ENCODE assay signal across 8 cellular contexts in the genomic region with DNA sequence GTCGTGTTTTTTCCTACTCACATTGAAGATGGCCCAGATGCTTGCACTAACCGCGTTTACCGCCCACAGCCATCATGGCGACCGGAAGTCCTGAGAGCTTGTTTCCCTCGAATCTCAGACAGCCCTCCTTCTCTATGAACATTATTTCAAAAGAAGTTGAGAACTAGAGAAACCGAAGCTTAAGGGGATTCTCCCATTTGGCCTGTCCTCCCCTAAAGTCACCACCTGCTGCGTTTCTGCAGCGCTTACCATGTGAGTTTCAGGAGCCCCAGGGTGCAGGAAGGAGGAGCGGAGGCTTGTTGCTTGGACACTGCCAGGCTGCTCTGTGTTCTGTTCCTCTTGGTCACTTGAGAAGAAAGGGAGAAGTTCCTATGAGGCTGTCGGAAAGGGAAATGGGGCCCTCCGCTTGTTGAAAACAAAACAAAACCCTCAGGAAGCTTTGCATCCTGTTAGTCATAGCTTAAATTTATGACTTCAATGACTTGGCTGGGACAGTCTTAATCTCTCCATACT. TPM values are rescaled to one million over a fixed set of nuclear protein-coding genes. Genes with fewer than 3 reads are reported as not detected.
DNase-seq lines count a peak whose midpoint lies in the region; ATAC-seq, FAIRE-seq and TF ChIP-seq lines count a peak whose summit lies in the region.

No MANE protein-coding gene starts in this region.

- peaks cover 23% of the 10 kb centered on the region for H3K79me2 ChIP-seq in K562 (ENCODE audit: control insufficient read depth, insufficient read depth, low read length)

- no peaks in the 10 kb centered on the region for H3K9me1 ChIP-seq in K562 (ENCODE audit: control insufficient read depth, insufficient read depth, low read length)

- peak overlapping the region; percentile 93 for H3K27ac ChIP-seq in CD4-positive, alpha-beta memory T cell (ENCODE audit: low read depth, low read length)
- H3K27ac ChIP-seq in K562 (ENCODE audit: extremely low read depth, low read depth, low read length) (peak overlapping the region; percentile 54; the same call in 2 of the 3 replicates), neutrophil (peak overlapping the region; percentile 93), tibial artery (no peak overlapping the region)

- WGBS in K562 (ENCODE audit: insufficient coverage, low coverage, missing lambda C conversion rate) = 75% methylated on average over 13 of the region's 13 CpGs

- H3K9me3 Mint-ChIP-seq in CD4-positive, alpha-beta memory T cell = no peaks in the 10 kb centered on the region
- no peaks in the 10 kb centered on the region for H3K9me3 Mint-ChIP-seq in T-helper 2 cell treated with Interferon-gamma antibody and Interleukin-4, amounts not matched to agents 5 μg/mL and 100 μg/mL, for 36 hours

- BruUV-seq in K562 (replicated peaks; lab: Mats Ljungman, UMichigan) = no TSS peak

- H3K4me3 ChIP-seq in CD4-positive, alpha-beta memory T cell (ENCODE audit: low read length in 2 of 2) = peak overlapping the region; percentile 48 to 87
- H3K4me3 ChIP-seq in K562 = no peak overlapping the region
- peak overlapping the region; percentile 60 to 70 for H3K4me3 ChIP-seq in neutrophil (ENCODE audit: low read depth in 1 of 2, low read length in 1 of 2)
- peak overlapping the region; percentile 4 to 23 for H3K4me3 ChIP-seq in tibial artery

- H3K9me3 ChIP-seq in CD4-positive, alpha-beta memory T cell (ENCODE audit: control insufficient read depth in 1 of 2, low read length in 2 of 2) = no peaks in the 10 kb centered on the region
- H3K9me3 ChIP-seq in K562 (replicated peaks; ENCODE audit: control insufficient read depth, insufficient read depth, low read depth, low read length) = no peaks in the 10 kb centered on the region
- no peaks in the 10 kb centered on the region for H3K9me3 ChIP-seq in neutrophil
- H3K9me3 ChIP-seq in tibial artery = no peaks in the 10 kb centered on the region

- H2AFZ ChIP-seq in K562 (ENCODE audit: low read depth, low read length) = peak overlapping the region; percentile 49; the same call in 1 of the 2 replicates

- TF ChIP-seq CTCF in K562 (IDR thresholded peaks at IDR 0.05 in 2 of 3, conservative IDR thresholded peaks at IDR 0.05 in 1 of 3; ENCODE audit: insufficient read depth in 2 of 3, low read depth in 1 of 3, low read length in 3 of 3) (no peak), neutrophil (IDR thresholded peaks at IDR 0.05) (peak; percentile 26), tibial artery (IDR thresholded peaks at IDR 0.05) (no peak)

- ATAC-seq in HG02642 (IDR thresholded peaks at IDR 0.05; ENCODE audit: poor library complexity, unreplicated experiment) (peak; percentile 83), K562 (peak; percentile 61), HG03108 (IDR thresholded peaks at IDR 0.05; ENCODE audit: unreplicated experiment) (no peak)

- TF ChIP-seq RAD21 in K562 (CRISPR knock-in tag; conservative IDR thresholded peaks at IDR 0.05 in 1 of 2, IDR thresholded peaks at IDR 0.05 in 1 of 2) = no peak

- H3K36me3 ChIP-seq in CD4-positive, alpha-beta memory T cell (ENCODE audit: insufficient read depth, low read length) = peaks cover 9% of the 10 kb centered on the region
- H3K36me3 ChIP-seq in K562 (ENCODE audit: control insufficient read depth, insufficient read depth, low read length) (peaks cover 21% of the 10 kb centered on the region; the same call in 2 of the 3 replicates), neutrophil (peaks cover 33% of the 10 kb centered on the region), tibial artery (peaks cover 0 to 19% (median 15%) of the 10 kb centered on the region in 3 donors)

- H3K4me1 Mint-ChIP-seq in CD4-positive, alpha-beta memory T cell = peaks cover 56 to 87% (median 69%) of the 10 kb centered on the region in 4 donors
- peaks cover 59% of the 10 kb centered on the region for H3K4me1 Mint-ChIP-seq in T-helper 2 cell treated with Interferon-gamma antibody and Interleukin-4, amounts not matched to agents 5 μg/mL and 100 μg/mL, for 36 hours (ENCODE audit: low read depth)

- POLR2A ChIA-PET in CD4-positive, alpha-beta memory T cell (lab: Charles Lee; ENCODE audit: partially characterized antibody) = interaction anchor here (0.7 to 2.6 kb wide), 20 partner anchors 9 to 1628 kb away, joined by 3 to 61 read pairs (median 4); a partner anchor contains a TSS
- POLR2A ChIA-PET in K562 (lab: Yijun Ruan, JAX) = interaction anchor here (0.7 kb wide), 1 partner anchor 46 kb away, joined by 3 read pairs; no protein-coding TSS in a partner anchor

- H3K27me3 ChIP-seq in CD4-positive, alpha-beta memory T cell (ENCODE audit: insufficient read depth, low read length) = no peaks in the 10 kb centered on the region
- H3K27me3 ChIP-seq in K562 (ENCODE audit: control insufficient read depth in 2 of 2, insufficient read depth in 2 of 2, low read length in 2 of 2) (no peaks in the 10 kb centered on the region), neutrophil (no peaks in the 10 kb centered on the region), tibial artery (no peaks in the 10 kb centered on the region)

- no peaks in the 10 kb centered on the region for H4K20me1 ChIP-seq in K562 (replicated peaks; ENCODE audit: control insufficient read depth, insufficient read depth, low read length)

- DNase-seq in CD4-positive, alpha-beta memory T cell = peak; percentile 74 to 88 (median 76)
- DNase-seq in T-helper 2 cell treated with Interferon-gamma antibody and Interleukin-4, amounts not matched to agents 5 μg/mL and 100 μg/mL, for 36 hours (ENCODE audit: low spot score) = peak; percentile 80
- DNase-seq in K562 (ENCODE audit: extremely low read depth in 1 of 4, low spot score in 3 of 4) (peak in 1 of 4 experiments; percentile 37), tibial artery (peak; percentile 61 to 73), occipital lobe (lab: John Stamatoyannopoulos, UW) (no peak)

- peak overlapping the region; percentile 91 to 97 (median 94) for H3K4me3 Mint-ChIP-seq in CD4-positive, alpha-beta memory T cell
- H3K4me3 Mint-ChIP-seq in T-helper 2 cell treated with Interferon-gamma antibody and Interleukin-4, amounts not matched to agents 5 μg/mL and 100 μg/mL, for 36 hours = peak overlapping the region; percentile 98

- CTCF ChIA-PET in CD4-positive, alpha-beta memory T cell (lab: Charles Lee; ENCODE audit: partially characterized antibody) = interaction anchor here (0.6 to 2.2 kb wide), 5 partner anchors 9 to 335 kb away, joined by 3 to 16 read pairs (median 4); no protein-coding TSS in a partner anchor
- CTCF ChIA-PET in K562 (lab: Yijun Ruan, JAX; ENCODE audit: low intra/inter-chr PET ratio) = no interaction called here

- TF ChIP-seq POLR2A in K562 (conservative IDR thresholded peaks at IDR 0.05) = no peak

- intact Hi-C loops in CD4-positive, alpha-beta memory T cell (cut with micrococcal nuclease) = loop anchor here (1.0 kb wide), 1 partner anchor 11 kb away; no protein-coding TSS in a partner anchor
- intact Hi-C loops in K562 (cut with micrococcal nuclease) = no loop called here
- intact Hi-C loops in tibial artery (cut with DNase I; ENCODE audit: low total_unique reads) = loop anchor here (10.0 kb wide), 1 partner anchor 75 kb away; a partner anchor contains a TSS

- H3K27ac Mint-ChIP-seq in CD4-positive, alpha-beta memory T cell = peak overlapping the region; percentile 98 to 99 (median 98)
- H3K27ac Mint-ChIP-seq in T-helper 2 cell treated with Interferon-gamma antibody and Interleukin-4, amounts not matched to agents 5 μg/mL and 100 μg/mL, for 36 hours = peak overlapping the region; percentile 99

- no peak for FAIRE-seq in K562 (lab: Jason Lieb, UNC)

- no peak for TF ChIP-seq EP300 in K562 (IDR thresholded peaks at IDR 0.05; ENCODE audit: low read length)

- H3K4me1 ChIP-seq in CD4-positive, alpha-beta memory T cell (ENCODE audit: insufficient read depth, low read length) = peaks cover 89% of the 10 kb centered on the region
- H3K4me1 ChIP-seq in K562 (replicated peaks in 1 of 2; ENCODE audit: control insufficient read depth in 2 of 2, insufficient read depth in 2 of 2, low read length in 2 of 2) (peaks cover 17 to 28% of the 10 kb centered on the region in 2 experiments; a peak in 4 of 5 replicates), neutrophil (ENCODE audit: control insufficient read depth in 1 of 2, insufficient read depth in 1 of 2, low read depth in 1 of 2, low read length in 1 of 2) (peaks cover 83 to 89% of the 10 kb centered on the region in 2 experiments), tibial artery (peaks cover 0 to 10% (median 6%) of the 10 kb centered on the region in 4 donors)

- peak overlapping the region; percentile 9 for H3K4me2 ChIP-seq in K562 (ENCODE audit: insufficient read depth, low read length)

- H3K27me3 Mint-ChIP-seq in CD4-positive, alpha-beta memory T cell = no peaks in the 10 kb centered on the region
- H3K27me3 Mint-ChIP-seq in T-helper 2 cell treated with Interferon-gamma antibody and Interleukin-4, amounts not matched to agents 5 μg/mL and 100 μg/mL, for 36 hours (ENCODE audit: low read depth) = no peaks in the 10 kb centered on the region

- peaks cover 38 to 40% of the 10 kb centered on the region in 2 donors for H3K36me3 Mint-ChIP-seq in CD4-positive, alpha-beta memory T cell
- peaks cover 72% of the 10 kb centered on the region for H3K36me3 Mint-ChIP-seq in T-helper 2 cell treated with Interferon-gamma antibody and Interleukin-4, amounts not matched to agents 5 μg/mL and 100 μg/mL, for 36 hours (ENCODE audit: low read depth)

- no peak overlapping the region for H3K9ac ChIP-seq in K562 (ENCODE audit: insufficient read depth in 1 of 2, low read depth in 2 of 2, low read length in 2 of 2)

- in situ Hi-C loops in K562 (cut with MboI) = loop anchor here (25.0 kb wide), 1 partner anchor 1863 kb away; no protein-coding TSS in a partner anchor

RNA-seq across cellular contexts. Expression of a gene that starts 6.2 kb away (rescaled TPM):
- total RNA-seq in CD4-positive, alpha-beta memory T cell = 100 to 1,000 TPM; 310 to 316 TPM
- 10 to 100 TPM; 74.9 to 90.5 TPM for polyA plus RNA-seq in CD4-positive, alpha-beta memory T cell
- total RNA-seq in K562 (2011; cell fraction: chromatin; rRNA removed; ENCODE audit: low replicate concordance) = 58.7 and 125 TPM in 2 replicates
- total RNA-seq in K562 (2011; cell fraction: nucleolus; rRNA removed) = 30.7 and 35.2 TPM in 2 replicates
- total RNA-seq in K562 (2011; cell fraction: nucleoplasm; rRNA removed) = 52.3 and 75.5 TPM in 2 replicates
- 9.9 and 11.5 TPM in 2 replicates for total RNA-seq in K562 (2014; rRNA removed)
- total RNA-seq in K562 (2014; rRNA removed; fragmentation: Illumina TruSeq; extraction: Trizol) = 25.2 and 26.4 TPM in 2 replicates
- total RNA-seq in K562 (2015; rRNA removed; fragmentation: Illumina TruSeq; extraction: Trizol) = 22.0 and 23.8 TPM in 2 replicates
- 16.0 and 18.6 TPM in 2 replicates for total RNA-seq in K562 (2021)
- 16.0 and 20.8 TPM in 2 replicates for polyA plus RNA-seq in K562 (2011; rRNA removed)
- polyA plus RNA-seq in K562 (2011; cell fraction: cytosol; rRNA removed) = 8.3 and 10.2 TPM in 2 replicates
- polyA plus RNA-seq in K562 (2011; cell fraction: nucleus; rRNA removed) = 61.8 and 88.2 TPM in 2 replicates
- 16.8 and 17.4 TPM in 2 replicates for polyA plus RNA-seq in K562 (2012)
- 18.3 and 25.5 TPM in 2 replicates for polyA plus RNA-seq in K562 (2014; fragmentation: Illumina TruSeq; extraction: Trizol)
- polyA plus RNA-seq in K562 (2014; fragmentation: Nextera tagmentation; extraction: Ambion mirVana) = 10 to 100 TPM; 17.4 to 18.3 TPM
- polyA plus RNA-seq in K562 (2014; rRNA removed) = 20.6 and 23.1 TPM in 2 replicates
- polyA minus RNA-seq in K562 (2011; rRNA and poly(A)+ RNA removed) = 22.6 and 27.3 TPM in 2 replicates
- polyA minus RNA-seq in K562 (2011; cell fraction: cytosol; rRNA and poly(A)+ RNA removed) = 6.9 and 7.1 TPM in 2 replicates
- polyA minus RNA-seq in K562 (2011; cell fraction: nucleus; rRNA and poly(A)+ RNA removed) = 27.2 and 38.7 TPM in 2 replicates
- total RNA-seq in occipital lobe = 21.7 TPM

RNA-seq across cellular contexts. Expression of a gene that starts 20.3 kb away (rescaled TPM):
- under 1 TPM in 1 of 2 experiments, not detected in 1; 0.36 TPM for total RNA-seq in CD4-positive, alpha-beta memory T cell
- polyA plus RNA-seq in CD4-positive, alpha-beta memory T cell = not detected
- not detected in 2 replicates for total RNA-seq in K562 (2011; cell fraction: chromatin; rRNA removed; ENCODE audit: low replicate concordance)
- not detected in 2 replicates for total RNA-seq in K562 (2011; cell fraction: nucleolus; rRNA removed)
- total RNA-seq in K562 (2011; cell fraction: nucleoplasm; rRNA removed) = not detected in 2 replicates
- total RNA-seq in K562 (2014; rRNA removed) (not detected in 2 replicates), K562 (2014; rRNA removed; fragmentation: Illumina TruSeq; extraction: Trizol) (not detected in 2 replicates), K562 (2015; rRNA removed; fragmentation: Illumina TruSeq; extraction: Trizol) (not detected in 2 replicates), K562 (2021) (not detected in 2 replicates), occipital lobe (4.8 TPM)
- polyA plus RNA-seq in K562 (2011; rRNA removed) (not detected in 2 replicates), K562 (2014; fragmentation: Illumina TruSeq; extraction: Trizol) (not detected in 2 replicates), K562 (2014; fragmentation: Nextera tagmentation; extraction: Ambion mirVana) (not detected), K562 (2014; rRNA removed) (not detected in 2 replicates)
- polyA plus RNA-seq in K562 (2011; cell fraction: cytosol; rRNA removed) = not detected in 2 replicates
- not detected in 2 replicates for polyA plus RNA-seq in K562 (2011; cell fraction: nucleus; rRNA removed)
- polyA plus RNA-seq in K562 (2012) = not detected in 2 replicates
- not detected in 2 replicates for polyA minus RNA-seq in K562 (2011; rRNA and poly(A)+ RNA removed)
- polyA minus RNA-seq in K562 (2011; cell fraction: cytosol; rRNA and poly(A)+ RNA removed) = not detected in 2 replicates
- not detected in 2 replicates for polyA minus RNA-seq in K562 (2011; cell fraction: nucleus; rRNA and poly(A)+ RNA removed)

Comparison
In these comparisons a context has a peak if more than half of its experiments do, and no peak if none do; other contexts are left out.
1. H3K27ac ChIP-seq: peak in CD4-positive, alpha-beta memory T cell (single experiment), K562 (single experiment) and neutrophil (single experiment); none in tibial artery (0 of 2).